ENCODE assay signal across 7 cellular contexts in the genomic region with DNA sequence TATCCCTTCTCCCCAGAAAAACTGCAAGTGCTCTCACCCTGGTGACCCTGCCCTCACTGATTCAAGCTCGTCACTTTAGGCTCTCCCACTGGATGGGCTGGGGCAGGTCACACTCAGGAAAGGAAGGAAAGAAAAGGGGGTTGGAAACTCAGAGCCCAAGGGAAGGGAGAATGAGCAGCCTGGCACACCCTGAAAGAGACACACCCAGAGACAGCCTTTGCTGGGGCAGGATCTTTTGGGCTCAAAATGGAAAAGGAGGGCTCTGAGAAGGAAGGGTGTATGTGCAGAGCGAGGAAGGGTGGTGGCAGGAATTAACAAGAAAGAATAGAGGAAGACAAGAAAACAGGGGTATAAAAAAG. TPM values are rescaled to one million over a fixed set of nuclear protein-coding genes. Genes with fewer than 3 reads are reported as not detected.
DNase-seq lines count a peak whose midpoint lies in the region; ATAC-seq lines count a peak whose summit lies in the region.

No MANE protein-coding gene starts in this region.

- no peaks in the 10 kb centered on the region for H3K27me3 Mint-ChIP-seq in activated T-helper 17 cell treated with anti-CD3 and anti-CD28 coated beads, Interleukin-2, amount 50 U/mL, for 72 hours
- no peaks in the 10 kb centered on the region for H3K27me3 Mint-ChIP-seq in stimulated activated naive B cell treated with anti-CD40 and anti-IgM and Interleukin-4, amounts not matched to agents 10 μg/mL and 1 μg/mL and 100 μg/mL, for 72 hours

- DNase-seq in stimulated activated naive B cell treated with anti-CD40 and anti-IgM and Interleukin-4, amounts not matched to agents 10 μg/mL and 1 μg/mL and 100 μg/mL, for 72 hours = no peak
- DNase-seq in NCI-H146 treated with DMSO at 0.1 percent for 48 hours (lab: John Stamatoyannopoulos, UW; ENCODE audit: unreplicated experiment) (no peak), NCI-H2107 treated with DMSO at 0.1 percent for 48 hours (lab: John Stamatoyannopoulos, UW; ENCODE audit: unreplicated experiment) (no peak), HuH-7.5 (ENCODE audit: low spot score) (no peak)

- H3K4me1 ChIP-seq in HUES48 (ENCODE audit: control insufficient read depth, insufficient read depth, low read length) (peaks cover 39% of the 10 kb centered on the region), iPS-18a (ENCODE audit: control insufficient read depth, low read depth, low read length) (peaks cover 53% of the 10 kb centered on the region)

- H3K9me3 ChIP-seq in HUES48 (ENCODE audit: control insufficient read depth, insufficient read depth, low read length) (no peaks in the 10 kb centered on the region), iPS-18a (ENCODE audit: control insufficient read depth, low read depth, low read length) (no peaks in the 10 kb centered on the region)

- H3K9ac ChIP-seq in HUES48 (ENCODE audit: low read depth, low read length) = no peak overlapping the region
- no peak overlapping the region for H3K9ac ChIP-seq in iPS-18a (ENCODE audit: low read length)

- H3K27ac Mint-ChIP-seq in activated T-helper 17 cell treated with anti-CD3 and anti-CD28 coated beads, Interleukin-2, amount 50 U/mL, for 72 hours = peak overlapping the region; percentile 97
- peak overlapping the region; percentile 92 for H3K27ac Mint-ChIP-seq in stimulated activated naive B cell treated with anti-CD40 and anti-IgM and Interleukin-4, amounts not matched to agents 10 μg/mL and 1 μg/mL and 100 μg/mL, for 72 hours

- H3K36me3 ChIP-seq in HUES48 (ENCODE audit: control insufficient read depth, insufficient read depth, low read length) = no peaks in the 10 kb centered on the region; the same call in 1 of the 2 replicates
- H3K36me3 ChIP-seq in iPS-18a (ENCODE audit: control insufficient read depth, low read depth, low read length) = no peaks in the 10 kb centered on the region

- peaks cover 96% of the 10 kb centered on the region for H3K36me3 Mint-ChIP-seq in activated T-helper 17 cell treated with anti-CD3 and anti-CD28 coated beads, Interleukin-2, amount 50 U/mL, for 72 hours (ENCODE audit: low read depth)
- H3K36me3 Mint-ChIP-seq in stimulated activated naive B cell treated with anti-CD40 and anti-IgM and Interleukin-4, amounts not matched to agents 10 μg/mL and 1 μg/mL and 100 μg/mL, for 72 hours = peaks cover 57 to 78% of the 10 kb centered on the region in 2 donors

- peaks cover 13% of the 10 kb centered on the region for H3K4me1 Mint-ChIP-seq in activated T-helper 17 cell treated with anti-CD3 and anti-CD28 coated beads, Interleukin-2, amount 50 U/mL, for 72 hours
- peaks cover 49 to 74% of the 10 kb centered on the region in 2 donors for H3K4me1 Mint-ChIP-seq in stimulated activated naive B cell treated with anti-CD40 and anti-IgM and Interleukin-4, amounts not matched to agents 10 μg/mL and 1 μg/mL and 100 μg/mL, for 72 hours

- H3K27ac ChIP-seq in HUES48 (ENCODE audit: low read depth, low read length) (no peak overlapping the region), iPS-18a (ENCODE audit: low read length) (no peak overlapping the region)

- H3K4me3 Mint-ChIP-seq in activated T-helper 17 cell treated with anti-CD3 and anti-CD28 coated beads, Interleukin-2, amount 50 U/mL, for 72 hours = peak overlapping the region; percentile 98
- peak overlapping the region; percentile 89 to 99 for H3K4me3 Mint-ChIP-seq in stimulated activated naive B cell treated with anti-CD40 and anti-IgM and Interleukin-4, amounts not matched to agents 10 μg/mL and 1 μg/mL and 100 μg/mL, for 72 hours

- H3K27me3 ChIP-seq in HUES48 (ENCODE audit: control insufficient read depth, insufficient read depth, low read length) (no peaks in the 10 kb centered on the region), iPS-18a (ENCODE audit: control insufficient read depth, insufficient read depth, low read length) (no peaks in the 10 kb centered on the region)

- H3K4me3 ChIP-seq in HUES48 (ENCODE audit: low read depth, low read length) = peak overlapping the region; percentile 27; the same call in 1 of the 2 replicates
- peak overlapping the region; percentile 42 for H3K4me3 ChIP-seq in iPS-18a (ENCODE audit: low read length)

- no peak for ATAC-seq in activated T-helper 17 cell treated with anti-CD3 and anti-CD28 coated beads, Interleukin-2, amount 50 U/mL, for 72 hours (replicated peaks)
- no peak for ATAC-seq in stimulated activated naive B cell treated with anti-CD40 and anti-IgM and Interleukin-4, amounts not matched to agents 10 μg/mL and 1 μg/mL and 100 μg/mL, for 72 hours (replicated peaks)

- no peaks in the 10 kb centered on the region for H3K9me3 Mint-ChIP-seq in activated T-helper 17 cell treated with anti-CD3 and anti-CD28 coated beads, Interleukin-2, amount 50 U/mL, for 72 hours
- H3K9me3 Mint-ChIP-seq in stimulated activated naive B cell treated with anti-CD40 and anti-IgM and Interleukin-4, amounts not matched to agents 10 μg/mL and 1 μg/mL and 100 μg/mL, for 72 hours = no peaks in the 10 kb centered on the region

RNA-seq across cellular contexts. Expression of a gene that starts 2.5 kb away (rescaled TPM):
- 100 to 1,000 TPM; 190 to 238 TPM for total RNA-seq in activated T-helper 17 cell treated with anti-CD3 and anti-CD28 coated beads, Interleukin-2, amount 50 U/mL, for 72 hours

RNA-seq across cellular contexts. Expression of a gene that starts 6.8 kb away (rescaled TPM):
- 10 to 100 TPM; 26.0 to 36.9 TPM for total RNA-seq in activated T-helper 17 cell treated with anti-CD3 and anti-CD28 coated beads, Interleukin-2, amount 50 U/mL, for 72 hours

RNA-seq across cellular contexts. Expression of a gene that starts 11.2 kb away (rescaled TPM):
- total RNA-seq in activated T-helper 17 cell treated with anti-CD3 and anti-CD28 coated beads, Interleukin-2, amount 50 U/mL, for 72 hours = 10 to 100 TPM; 27.4 to 40.0 TPM

RNA-seq across cellular contexts. Expression of a gene that starts 33.1 kb away (rescaled TPM):
- 10 to 100 TPM; 57.4 to 82.1 TPM for total RNA-seq in activated T-helper 17 cell treated with anti-CD3 and anti-CD28 coated beads, Interleukin-2, amount 50 U/mL, for 72 hours

RNA-seq across cellular contexts. Expression of a gene that starts 36.2 kb away (rescaled TPM):
- 1,000 to 10,000 TPM; 1,139 to 1,437 TPM for total RNA-seq in activated T-helper 17 cell treated with anti-CD3 and anti-CD28 coated beads, Interleukin-2, amount 50 U/mL, for 72 hours
